Comparison of ENCODE assay signal across 9 cellular contexts in genomic region chr15:85412956-85413854, GRCh38. TPM values are rescaled to one million over a fixed set of nuclear protein-coding genes. Genes with fewer than 3 reads are reported as not detected.
A peak's percentile ranks its signal among the peaks of the same experiment; 100 is the strongest.
DNase-seq lines count a peak whose midpoint lies in the region; ATAC-seq, FAIRE-seq and TF ChIP-seq lines count a peak whose summit lies in the region.
"Had no signal": no experiment of that assay in that cellular context is flagged by ENCODE, and none has a peak within 500 bp of the region (broad histone marks: within the 10 kb centered on the region; RNA-seq: fewer than 3 reads in every experiment).

No MANE protein-coding gene starts in this region.

- H3K36me3 ChIP-seq in DND-41 (ENCODE audit: insufficient read depth, low read length) (no peaks in the 10 kb centered on the region), ascending aorta (no peaks in the 10 kb centered on the region), keratinocyte (ENCODE audit: control insufficient read depth in 2 of 2, extremely low read depth in 1 of 2, insufficient read depth in 2 of 2, low read length in 2 of 2) (no peaks in the 10 kb centered on the region)
- H3K36me3 ChIP-seq: cardiac muscle cell had no signal

- H3K27me3 ChIP-seq in DND-41 (ENCODE audit: insufficient read depth, low read length, poor library complexity) (no peaks in the 10 kb centered on the region), ascending aorta (no peaks in the 10 kb centered on the region), keratinocyte (ENCODE audit: control insufficient read depth, extremely low read depth, insufficient read depth, low read length) (no peaks in the 10 kb centered on the region)
- H3K27me3 ChIP-seq: cardiac muscle cell had no signal

- H3K9ac ChIP-seq in DND-41 (ENCODE audit: low read depth, low read length) (no peak overlapping the region), keratinocyte (ENCODE audit: control insufficient read depth, extremely low read depth, insufficient read depth, low read length) (peak overlapping the region; percentile 64)

- DNase-seq in DND-41 (peak; percentile 25), HT-29 (ENCODE audit: low spot score) (peak; percentile 83), ascending aorta (ENCODE audit: low spot score in 2 of 2) (peak; percentile 59 to 78), keratinocyte (ENCODE audit: low read depth, low spot score) (peak; percentile 44), NCI-H1694 (lab: John Stamatoyannopoulos, UW) (no peak)
- DNase-seq in stimulated activated CD4-positive, alpha-beta T cell treated with anti-CD3 and anti-CD28 coated beads, Interleukin-4, amount 100 ng/mL, for 24 hours: peak; percentile 83

- H3K9me3 ChIP-seq in DND-41 (ENCODE audit: insufficient read depth, low read length, severe bottlenecking): no peaks in the 10 kb centered on the region
- H3K9me3 ChIP-seq in ascending aorta: no peaks in the 10 kb centered on the region
- no peaks in the 10 kb centered on the region for H3K9me3 ChIP-seq in keratinocyte (ENCODE audit: control insufficient read depth, low read depth, low read length)

- H3K4me2 ChIP-seq in DND-41 (ENCODE audit: insufficient read depth, low read length): no peak overlapping the region
- peak overlapping the region; percentile 60 for H3K4me2 ChIP-seq in keratinocyte (ENCODE audit: control insufficient read depth, extremely low read depth, insufficient read depth, low read depth, low read length)

- no peak overlapping the region for H2AFZ ChIP-seq in DND-41 (ENCODE audit: low read depth, low read length)
- no peak overlapping the region for H2AFZ ChIP-seq in keratinocyte (ENCODE audit: control insufficient read depth, low read length)

- H3K4me3 Mint-ChIP-seq in T-helper 1 cell treated with Interleukin-12 subunit alpha and Interleukin-12 subunit beta and Interleukin-4 antibody, amounts not matched to agents 30 μg/mL and 1 μg/mL, for 36 hours: peak overlapping the region; percentile 55

- no peaks in the 10 kb centered on the region for H3K9me1 ChIP-seq in keratinocyte (ENCODE audit: control insufficient read depth, extremely low read depth, insufficient read depth, low read length)

- peak; percentile 65 for ATAC-seq in DND-41 (ENCODE audit: insufficient read depth, low read depth)
- peak; percentile 95 for ATAC-seq in GM21515 (IDR thresholded peaks at IDR 0.05; ENCODE audit: unreplicated experiment)

- dilution Hi-C loops in keratinocyte (cut with MboI; ENCODE audit: extremely low pct_ligation_motif_present, low sequenced_read_pairs): no loop called here

- TF ChIP-seq CTCF in DND-41 (IDR thresholded peaks at IDR 0.05; ENCODE audit: borderline replicate concordance, extremely low read depth, low read length, poor library complexity, severe bottlenecking) (no peak), ascending aorta (IDR thresholded peaks at IDR 0.05) (peak in 1 of 3 experiments; percentile 8), keratinocyte (optimal IDR thresholded peaks at IDR 0.05 in 1 of 3, IDR thresholded peaks at IDR 0.05 in 1 of 3, conservative IDR thresholded peaks at IDR 0.05 in 1 of 3; ENCODE audit: extremely low read depth in 1 of 3, insufficient read depth in 2 of 3, low read length in 3 of 3) (peak in 1 of 3 experiments; percentile 16)

- peak; percentile 98 for FAIRE-seq in keratinocyte (lab: Jason Lieb, UNC)

- intact Hi-C loops in ascending aorta (cut with DNase I): loop anchor here (5.0 kb wide), 1 partner anchor 116 kb away; no protein-coding TSS in a partner anchor

- H3K9me3 Mint-ChIP-seq in T-helper 1 cell treated with Interleukin-12 subunit alpha and Interleukin-12 subunit beta and Interleukin-4 antibody, amounts not matched to agents 30 μg/mL and 1 μg/mL, for 36 hours: no peaks in the 10 kb centered on the region

- H3K27ac Mint-ChIP-seq in T-helper 1 cell treated with Interleukin-12 subunit alpha and Interleukin-12 subunit beta and Interleukin-4 antibody, amounts not matched to agents 30 μg/mL and 1 μg/mL, for 36 hours: peak overlapping the region; percentile 67

- H3K4me1 ChIP-seq in DND-41 (ENCODE audit: insufficient read depth, low read length): peaks cover 4% of the 10 kb centered on the region; the same call in 1 of the 2 replicates
- peaks cover 0 to 19% of the 10 kb centered on the region in 2 donors for H3K4me1 ChIP-seq in ascending aorta
- peaks cover 38% of the 10 kb centered on the region for H3K4me1 ChIP-seq in keratinocyte (ENCODE audit: control insufficient read depth, extremely low read depth, insufficient read depth, low read length)

- H3K4me3 ChIP-seq in DND-41 (ENCODE audit: low read depth in 1 of 2, low read length in 2 of 2) (no peak overlapping the region), ascending aorta (no peak overlapping the region), keratinocyte (ENCODE audit: control insufficient read depth in 2 of 3, extremely low read depth in 1 of 3, insufficient read depth in 2 of 3, low read depth in 1 of 3, low read length in 3 of 3) (peak overlapping the region in 1 of 3 experiments; percentile 28)
- H3K4me3 ChIP-seq: cardiac muscle cell had no signal

- no peaks in the 10 kb centered on the region for H3K27me3 Mint-ChIP-seq in T-helper 1 cell treated with Interleukin-12 subunit alpha and Interleukin-12 subunit beta and Interleukin-4 antibody, amounts not matched to agents 30 μg/mL and 1 μg/mL, for 36 hours (ENCODE audit: low read depth)

- peaks cover 22% of the 10 kb centered on the region for H3K36me3 Mint-ChIP-seq in T-helper 1 cell treated with Interleukin-12 subunit alpha and Interleukin-12 subunit beta and Interleukin-4 antibody, amounts not matched to agents 30 μg/mL and 1 μg/mL, for 36 hours (ENCODE audit: low read depth)

- peaks cover 57% of the 10 kb centered on the region for H3K4me1 Mint-ChIP-seq in T-helper 1 cell treated with Interleukin-12 subunit alpha and Interleukin-12 subunit beta and Interleukin-4 antibody, amounts not matched to agents 30 μg/mL and 1 μg/mL, for 36 hours (ENCODE audit: low read depth)

- H4K20me1 ChIP-seq in DND-41 (ENCODE audit: insufficient read depth, low read length): no peaks in the 10 kb centered on the region
- no peaks in the 10 kb centered on the region for H4K20me1 ChIP-seq in keratinocyte (ENCODE audit: control insufficient read depth, extremely low read depth, insufficient read depth, low read length)

- H3K27ac ChIP-seq in DND-41 (ENCODE audit: low read length) (no peak overlapping the region), ascending aorta (peak overlapping the region in 1 of 2 donors; percentile 30), keratinocyte (ENCODE audit: control insufficient read depth, insufficient read depth, low read length) (peak overlapping the region; percentile 95)
- H3K27ac ChIP-seq: cardiac muscle cell had no signal

- H3K79me2 ChIP-seq in DND-41 (ENCODE audit: insufficient read depth, low read length) (peaks cover 8% of the 10 kb centered on the region; the same call in 1 of the 2 replicates), keratinocyte (ENCODE audit: control insufficient read depth, insufficient read depth, low read length) (peaks cover 90% of the 10 kb centered on the region)

RNA-seq across cellular contexts. Expression of gene AKAP13, which starts 32.8 kb away (rescaled TPM):
- 90.3 and 108 TPM in 2 replicates for total RNA-seq in HT-29 (2014; rRNA removed; shearing (Covaris generic))
- 74.3 TPM for total RNA-seq in ascending aorta
- 8.4 to 17.0 TPM (median 16.7 TPM) in 3 replicates for polyA plus RNA-seq in keratinocyte
- polyA plus RNA-seq in keratinocyte (2011; ENCODE audit: low read depth): 156 TPM
- polyA plus RNA-seq in keratinocyte (2011; cell fraction: cytosol; rRNA removed): 8.4 and 9.5 TPM in 2 replicates
- 59.3 and 73.1 TPM in 2 replicates for polyA plus RNA-seq in keratinocyte (2011; cell fraction: nucleus; rRNA removed)
- 17.9 and 38.7 TPM in 2 replicates for polyA plus RNA-seq in keratinocyte (2012; ENCODE audit: low replicate concordance)
- 53.0 to 98.1 TPM (median 93.5 TPM) in 3 replicates for polyA minus RNA-seq in keratinocyte
- polyA minus RNA-seq in keratinocyte (2011; cell fraction: cytosol; rRNA and poly(A)+ RNA removed): 21.5 TPM
- polyA minus RNA-seq in keratinocyte (2011; cell fraction: nucleus; rRNA and poly(A)+ RNA removed): 110 and 218 TPM in 2 replicates
